Comparison of ENCODE assay signal across 1 cellular context in genomic region chr1:6579374-6580118, GRCh38.
TF ChIP-seq lines count a peak whose summit lies in the region.

Gene ZBTB48 (plus strand): TSS chr1:6579994. CDS start chr1:6580610, 616 bp downstream.

TF ChIP-seq in K562, 482 proteins besides CTCF, POLR2A, EP300 and RAD21 (continued from another document):
- TF ChIP-seq POLR3G (IDR thresholded peaks at IDR 0.05; ENCODE audit: extremely low read depth, insufficient read length, insufficient replicate concordance): no peak
- TF ChIP-seq UBTF (IDR thresholded peaks at IDR 0.05; ENCODE audit: borderline replicate concordance in 1 of 2, low read depth in 2 of 2, low read length in 2 of 2): no peak
- no peak for TF ChIP-seq ZNF282 (CRISPR knock-in tag; IDR thresholded peaks at IDR 0.05)
- no peak for TF ChIP-seq RAD51 (IDR thresholded peaks at IDR 0.05; ENCODE audit: borderline replicate concordance, low read depth)
- TF ChIP-seq L3MBTL2 (IDR thresholded peaks at IDR 0.05): peak; percentile 79
- no peak for TF ChIP-seq DLX4 (CRISPR knock-in tag; IDR thresholded peaks at IDR 0.05)
- no peak for TF ChIP-seq TEAD4 (IDR thresholded peaks at IDR 0.05; ENCODE audit: low read length)
- TF ChIP-seq TEAD4 (CRISPR knock-in tag; IDR thresholded peaks at IDR 0.05; ENCODE audit: borderline replicate concordance): 0 out of 2 replicates have a peak, but pooled peaks have one; percentile 2
- peak; percentile 62; the same call in 1 of the 2 replicates for TF ChIP-seq MAX (CRISPR knock-in tag; IDR thresholded peaks at IDR 0.05)
- peak in 1 of 2 experiments; percentile 35 for TF ChIP-seq E2F6 (IDR thresholded peaks at IDR 0.05; ENCODE audit: borderline replicate concordance in 1 of 2, extremely low read depth in 1 of 2, insufficient read depth in 1 of 2, insufficient read length in 1 of 2, low read depth in 1 of 2, low read length in 1 of 2, poor library complexity in 1 of 2, severe bottlenecking in 1 of 2)
- TF ChIP-seq ETS1 (conservative IDR thresholded peaks at IDR 0.05; ENCODE audit: control insufficient read depth, low read depth, low read length): 0 out of 2 replicates have a peak, but pooled peaks have one; percentile 74
- peak; percentile 78 for TF ChIP-seq TBP (optimal IDR thresholded peaks at IDR 0.05; ENCODE audit: low read depth, low read length)
- peak; percentile 59; the same call in 1 of the 2 replicates for TF ChIP-seq TFAP4 (CRISPR knock-in tag; IDR thresholded peaks at IDR 0.05; ENCODE audit: borderline replicate concordance)
- TF ChIP-seq E2F5 (CRISPR knock-in tag; IDR thresholded peaks at IDR 0.05): peak; percentile 63; the same call in 1 of the 2 replicates
- no peak for TF ChIP-seq ATF3 (IDR thresholded peaks at IDR 0.05)
- peak; percentile 72 for TF ChIP-seq ATF3 (CRISPR knock-in tag; conservative IDR thresholded peaks at IDR 0.05)
